28 cellular contexts compared by ENCODE assay signal in the genomic region with DNA sequence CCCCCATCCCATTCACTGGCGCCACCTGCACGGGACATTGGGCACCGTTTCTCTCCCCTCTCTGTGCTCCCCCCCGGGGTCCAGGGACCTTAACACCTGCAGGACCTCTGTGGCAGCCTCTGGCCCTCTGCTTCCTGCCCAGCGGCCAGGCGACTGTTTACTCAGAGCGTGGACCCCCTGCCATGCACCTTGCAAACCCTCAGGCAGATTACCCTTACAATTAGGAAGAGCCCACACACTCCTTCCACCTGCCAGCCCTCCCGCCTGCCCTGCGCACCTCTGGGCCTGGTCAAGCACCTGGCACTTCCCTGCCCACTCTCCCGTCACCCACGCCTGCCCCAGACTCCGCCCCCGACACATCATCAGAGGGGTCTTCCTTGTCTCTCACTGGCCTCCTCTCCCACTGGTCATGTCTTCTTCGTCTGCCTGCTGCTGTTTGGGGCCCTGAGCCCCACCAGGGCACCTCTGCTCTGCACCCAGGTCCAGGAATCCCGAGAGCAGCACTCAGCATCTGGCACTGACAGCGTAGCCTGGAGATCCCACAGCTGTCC.
"Had no signal": no experiment of that assay in that cellular context is flagged by ENCODE, and none has a peak within 500 bp of the region (broad histone marks: within the 10 kb centered on the region; RNA-seq: fewer than 3 reads in every experiment).

No MANE protein-coding gene starts in this region.

- H3K27ac Mint-ChIP-seq: activated CD4-positive, alpha-beta T cell treated with anti-CD3 and anti-CD28 coated beads for 36 hours; activated T-cell treated with anti-CD3 and anti-CD28 coated beads, Interleukin-2, amount 50 U/mL, for 72 hours; nephron; T-cell; T-helper 2 cell treated with Interferon-gamma antibody and Interleukin-4, amounts not matched to agents 5 μg/mL and 100 μg/mL, for 36 hours had no signal

- ATAC-seq: activated CD4-positive, alpha-beta T cell treated with anti-CD3 and anti-CD28 coated beads for 36 hours; activated naive CD4-positive, alpha-beta T cell treated with anti-CD3 and anti-CD28 coated beads, Interleukin-2, amount 50 U/mL, for 72 hours; activated T-cell treated with anti-CD3 and anti-CD28 coated beads, Interleukin-2, amount 50 U/mL, for 72 hours; foreskin keratinocyte; heart left ventricle; left lobe of liver; T-cell had no signal

- H3K36me3 ChIP-seq: esophagus muscularis mucosa, heart left ventricle, neutrophil, ovary, prostate gland had no signal

- H3K9me3 Mint-ChIP-seq: nephron; T-cell; T-helper 2 cell treated with Interferon-gamma antibody and Interleukin-4, amounts not matched to agents 5 μg/mL and 100 μg/mL, for 36 hours had no signal

- H3K4me3 ChIP-seq: esophagus muscularis mucosa, heart left ventricle, lung, ovary, prostate gland, smooth muscle cell, testis had no signal

- DNase-seq: activated CD4-positive, alpha-beta T cell treated with anti-CD3 and anti-CD28 coated beads for 36 hours; activated CD4-positive, CD25-positive, alpha-beta regulatory T cell; activated naive CD4-positive, alpha-beta T cell; activated T-cell treated with anti-CD3 and anti-CD28 coated beads for 4 hours; activated T-cell treated with anti-CD3 and anti-CD28 coated beads, Interleukin-2, amount 50 U/mL, for 72 hours; dermis blood vessel endothelial cell; effector CD4-positive, alpha-beta T cell; foreskin keratinocyte; heart left ventricle; hypothalamus; kidney glomerular epithelial cell; ovary; retina; stimulated activated CD4-positive, alpha-beta T cell treated with anti-CD3 and anti-CD28 coated beads, Interleukin-15, amount 100 ng/mL, for 24 hours; stimulated activated CD4-positive, alpha-beta T cell treated with anti-CD3 and anti-CD28 coated beads, Interleukin-2, amount 100 ng/mL, for 24 hours; stimulated activated naive CD4-positive, alpha-beta T cell treated with Interleukin-2 at 50 U/mL for 16 hours; T-cell; testis; trophoblast cell had no signal

- H3K27ac ChIP-seq: esophagus muscularis mucosa, foreskin keratinocyte, heart left ventricle, neutrophil, ovary, prostate gland, testis had no signal

- H3K4me1 ChIP-seq: esophagus muscularis mucosa, foreskin keratinocyte, heart left ventricle, prostate gland, testis had no signal

- H3K27me3 ChIP-seq: foreskin keratinocyte, neutrophil, ovary, testis had no signal

- H3K4me1 Mint-ChIP-seq: activated CD4-positive, alpha-beta T cell treated with anti-CD3 and anti-CD28 coated beads for 36 hours; T-cell had no signal

- H3K9me3 ChIP-seq: esophagus muscularis mucosa, heart left ventricle, neutrophil, ovary, prostate gland, testis had no signal

- H3K4me3 Mint-ChIP-seq: activated CD4-positive, alpha-beta T cell treated with anti-CD3 and anti-CD28 coated beads for 36 hours; activated T-cell treated with anti-CD3 and anti-CD28 coated beads, Interleukin-2, amount 50 U/mL, for 72 hours; nephron; T-cell; T-helper 2 cell treated with Interferon-gamma antibody and Interleukin-4, amounts not matched to agents 5 μg/mL and 100 μg/mL, for 36 hours had no signal
